Comparison of ENCODE assay signal across 14 cellular contexts in the genomic region with DNA sequence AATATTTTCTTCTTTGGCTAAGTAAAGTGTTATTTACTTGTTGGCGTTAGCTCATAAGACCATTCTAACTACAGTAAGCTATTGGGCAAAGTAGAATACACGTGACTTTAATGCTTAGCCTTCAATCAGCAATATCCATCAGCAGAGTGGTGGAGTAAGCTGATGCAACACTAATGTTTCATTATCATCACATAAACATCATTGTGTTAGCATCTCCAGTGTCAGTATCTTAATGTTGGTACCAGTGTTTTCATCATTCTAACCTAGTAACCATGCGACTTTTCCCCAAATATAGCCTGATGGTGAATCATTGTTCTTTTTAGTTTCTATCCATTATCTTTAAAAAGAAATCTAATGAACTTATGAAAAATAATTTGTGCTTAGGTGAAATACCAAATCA. TPM values are rescaled to one million over a fixed set of nuclear protein-coding genes. Genes with fewer than 3 reads are reported as not detected.
A peak's percentile ranks its signal among the peaks of the same experiment; 100 is the strongest.
DNase-seq lines count a peak whose midpoint lies in the region; TF ChIP-seq lines count a peak whose summit lies in the region.
"Had no signal": no experiment of that assay in that cellular context is flagged by ENCODE, and none has a peak within 500 bp of the region (broad histone marks: within the 10 kb centered on the region; RNA-seq: fewer than 3 reads in every experiment).

No MANE protein-coding gene starts in this region.

- H3K9me3 Mint-ChIP-seq in activated T-cell treated with anti-CD3 and anti-CD28 coated beads, Interleukin-2, amount 50 U/mL, for 24 hours: no peaks in the 10 kb centered on the region

- no peaks in the 10 kb centered on the region for H3K27me3 ChIP-seq in adipocyte (replicated peaks; ENCODE audit: control insufficient read depth, insufficient read depth, low read length)
- no peaks in the 10 kb centered on the region for H3K27me3 ChIP-seq in spleen (replicated peaks in 1 of 7)
- H3K27me3 ChIP-seq: cardiac muscle cell had no signal

- H3K4me3 Mint-ChIP-seq in activated T-cell treated with anti-CD3 and anti-CD28 coated beads, Interleukin-2, amount 50 U/mL, for 24 hours: no peak overlapping the region

- peak overlapping the region; percentile 67 for H3K27ac Mint-ChIP-seq in activated T-cell treated with anti-CD3 and anti-CD28 coated beads, Interleukin-2, amount 50 U/mL, for 24 hours

- H3K9me3 ChIP-seq in adipocyte (ENCODE audit: control insufficient read depth, low read length) (no peaks in the 10 kb centered on the region), spleen (no peaks in the 10 kb centered on the region)

- H3K27ac ChIP-seq in spleen: no peak overlapping the region
- H3K27ac ChIP-seq: cardiac muscle cell, skin epidermis had no signal

- H3K4me1 ChIP-seq in adipocyte (ENCODE audit: control insufficient read depth, insufficient read depth, low read length): peaks cover 20% of the 10 kb centered on the region
- H3K4me1 ChIP-seq in spleen: no peaks in the 10 kb centered on the region

- peaks cover 4% of the 10 kb centered on the region for H3K27me3 Mint-ChIP-seq in activated T-cell treated with anti-CD3 and anti-CD28 coated beads, Interleukin-2, amount 50 U/mL, for 24 hours

- H3K36me3 ChIP-seq in adipocyte (ENCODE audit: control insufficient read depth, insufficient read depth, low read length, severe bottlenecking) (no peaks in the 10 kb centered on the region), spleen (peaks cover 0 to 5% (median 0%) of the 10 kb centered on the region in 6 donors)
- H3K36me3 ChIP-seq: cardiac muscle cell had no signal

- DNase-seq in activated T-cell treated with anti-CD3 and anti-CD28 coated beads, Interleukin-2, amount 50 U/mL, for 24 hours: no peak
- DNase-seq in activated T-cell treated with anti-CD3 and anti-CD28 coated beads, Interleukin-2, amount 50 U/mL, for 48 hours: no peak
- DNase-seq in adipocyte (ENCODE audit: low read depth) (peak; percentile 32), fibroblast of the conjunctiva (ENCODE audit: low read depth) (peak; percentile 60), superior temporal gyrus (ENCODE audit: extremely low spot score) (peak; percentile 6), hypothalamus (lab: John Stamatoyannopoulos, UW) (no peak), activated gamma-delta T cell treated with Interleukin-2 at 50 U/mL for 16 hours (no peak), spleen (no peak)
- DNase-seq: activated CD4-positive, alpha-beta T cell treated with anti-CD3 and anti-CD28 coated beads, Interleukin-2, amount 50 U/mL, for 1 hour; NCI-H1436; RPMI8226 had no signal

- WGBS in spleen, 5 donors: 44 to 65% (median 56%) methylated on average over 3 of the region's 3 CpGs

- H3K4me3 ChIP-seq in adipocyte (ENCODE audit: low read length): no peak overlapping the region
- no peak overlapping the region for H3K4me3 ChIP-seq in spleen
- H3K4me3 ChIP-seq: cardiac muscle cell, K562, skin epidermis had no signal

- TF ChIP-seq CTCF in spleen (IDR thresholded peaks at IDR 0.05 in 8 of 11, conservative IDR thresholded peaks at IDR 0.05 in 3 of 11): no peak

- intact Hi-C loops in spleen (cut with DNase I; ENCODE audit: low total_unique reads): no loop called here

- H3K9ac ChIP-seq in adipocyte (ENCODE audit: low read length): peak overlapping the region; percentile 60

- peaks cover 16% of the 10 kb centered on the region for H3K4me1 Mint-ChIP-seq in activated T-cell treated with anti-CD3 and anti-CD28 coated beads, Interleukin-2, amount 50 U/mL, for 24 hours (ENCODE audit: low read depth)

- no peak for TF ChIP-seq POLR2A in spleen (IDR thresholded peaks at IDR 0.05)

- H3K36me3 Mint-ChIP-seq in activated T-cell treated with anti-CD3 and anti-CD28 coated beads, Interleukin-2, amount 50 U/mL, for 24 hours (ENCODE audit: low read depth): peaks cover 16% of the 10 kb centered on the region

RNA-seq across cellular contexts. Expression of gene APOOL, which starts 48.5 kb away (rescaled TPM):
- total RNA-seq in spleen: 10 to 100 TPM in 4 of 7 donors, 1 to 10 TPM in 3; 8.2 to 14.4 (median 13.2) TPM
- polyA plus RNA-seq in spleen: 1 to 10 TPM; 1.5 to 3.1 (median 1.6) TPM

Comparison
In these comparisons a context has a peak if more than half of its experiments do, and no peak if none do; other contexts are left out.
1. DNase-seq: peak in adipocyte (single experiment), fibroblast of the conjunctiva (single experiment) and superior temporal gyrus (single experiment); none in activated T-cell treated with anti-CD3 and anti-CD28 coated beads, Interleukin-2, amount 50 U/mL, for 24 hours (single experiment), activated T-cell treated with anti-CD3 and anti-CD28 coated beads, Interleukin-2, amount 50 U/mL, for 48 hours (0 of 2), hypothalamus (0 of 51), activated gamma-delta T cell treated with Interleukin-2 at 50 U/mL for 16 hours (single experiment) and spleen (single experiment).